ENCODE assay signal across 8 cellular contexts in genomic region chr17:77440571-77440981, GRCh38.
A peak's percentile ranks its signal among the peaks of the same experiment; 100 is the strongest.
DNase-seq lines count a peak whose midpoint lies in the region; ATAC-seq and TF ChIP-seq lines count a peak whose summit lies in the region.

No MANE protein-coding gene starts in this region.

- CTCF ChIA-PET in activated CD4-positive, alpha-beta T cell treated with anti-CD3 and anti-CD28 coated beads, Interleukin-2, amount 10 ng/mL, durations not matched to agents 7 days and 5 days (lab: Charles Lee): interaction anchor here (0.9 to 4.3 kb wide), 12 partner anchors 8 to 109 kb away, joined by 3 to 34 read pairs (median 4); no protein-coding TSS in a partner anchor
- CTCF ChIA-PET in RWPE1 (lab: Yijun Ruan, JAX): no interaction called here

- peak overlapping the region; percentile 70 for H3K27ac ChIP-seq in RWPE1
- peak overlapping the region in 3 of 4 donors; percentile 65 to 91 (median 66) for H3K27ac ChIP-seq in gastroesophageal sphincter
- H3K27ac ChIP-seq in brain microvascular endothelial cell: no peak overlapping the region

- H3K4me3 ChIP-seq in gastroesophageal sphincter (no peak overlapping the region), brain microvascular endothelial cell (ENCODE audit: low read depth, low read length) (no peak overlapping the region)

- peak overlapping the region; percentile 65 for H3K4me3 Mint-ChIP-seq in activated CD4-positive, alpha-beta T cell treated with anti-CD3 and anti-CD28 coated beads, Interleukin-2, amount 10 ng/mL, durations not matched to agents 7 days and 5 days
- H3K4me3 Mint-ChIP-seq in stimulated activated naive B cell treated with anti-CD40 and anti-IgM and Interleukin-4, amounts not matched to agents 10 μg/mL and 1 μg/mL and 100 μg/mL, for 72 hours: peak overlapping the region; percentile 47 to 70

- peaks cover 4 to 100% (median 72%) of the 10 kb centered on the region in 3 donors for H3K4me1 ChIP-seq in gastroesophageal sphincter

- in situ Hi-C loops in brain microvascular endothelial cell (cut with HindIII; ENCODE audit: low pct_ligation_motif_present, low sequenced_read_pairs): no loop called here

- POLR2A ChIA-PET in activated CD4-positive, alpha-beta T cell treated with anti-CD3 and anti-CD28 coated beads, Interleukin-2, amount 10 ng/mL, durations not matched to agents 7 days and 5 days (lab: Charles Lee): interaction anchor here (0.8 to 1.4 kb wide), 4 partner anchors 14 to 32 kb away, joined by 3 to 11 read pairs (median 4); no protein-coding TSS in a partner anchor
- POLR2A ChIA-PET in RWPE1 (lab: Yijun Ruan, JAX; ENCODE audit: low non-redundant PET): no interaction called here

- ATAC-seq in gastroesophageal sphincter: no peak
- peak; percentile 11 to 22 for ATAC-seq in stimulated activated naive B cell treated with anti-CD40 and anti-IgM and Interleukin-4, amounts not matched to agents 10 μg/mL and 1 μg/mL and 100 μg/mL, for 72 hours (replicated peaks)

- DNase-seq in activated CD4-positive, alpha-beta T cell treated with anti-CD3 and anti-CD28 coated beads, Interleukin-2, amount 10 ng/mL, durations not matched to agents 7 days and 5 days: peak; percentile 60
- DNase-seq in activated CD4-positive, alpha-beta T cell treated with anti-CD3 and anti-CD28 coated beads for 4 hours: no peak
- DNase-seq in RWPE1 (ENCODE audit: low spot score) (no peak), globus pallidus (ENCODE audit: low spot score) (no peak), brain microvascular endothelial cell (no peak), NCI-H69 (lab: John Stamatoyannopoulos, UW) (no peak)
- no peak for DNase-seq in stimulated activated naive B cell treated with anti-CD40 and anti-IgM and Interleukin-4, amounts not matched to agents 10 μg/mL and 1 μg/mL and 100 μg/mL, for 72 hours

- TF ChIP-seq CTCF in RWPE1 (conservative IDR thresholded peaks at IDR 0.05; ENCODE audit: low read depth): no peak
- TF ChIP-seq CTCF in gastroesophageal sphincter (IDR thresholded peaks at IDR 0.05): no peak
- no peak for TF ChIP-seq CTCF in brain microvascular endothelial cell (IDR thresholded peaks at IDR 0.05; ENCODE audit: low read depth, low read length, missing control alignments)

- H3K9me3 ChIP-seq in gastroesophageal sphincter: no peaks in the 10 kb centered on the region

- H3K4me1 Mint-ChIP-seq in activated CD4-positive, alpha-beta T cell treated with anti-CD3 and anti-CD28 coated beads, Interleukin-2, amount 10 ng/mL, durations not matched to agents 7 days and 5 days: peaks cover 98% of the 10 kb centered on the region
- H3K4me1 Mint-ChIP-seq in stimulated activated naive B cell treated with anti-CD40 and anti-IgM and Interleukin-4, amounts not matched to agents 10 μg/mL and 1 μg/mL and 100 μg/mL, for 72 hours: peaks cover 76 to 99% of the 10 kb centered on the region in 2 donors

- H3K9me3 Mint-ChIP-seq in activated CD4-positive, alpha-beta T cell treated with anti-CD3 and anti-CD28 coated beads, Interleukin-2, amount 10 ng/mL, durations not matched to agents 7 days and 5 days: no peaks in the 10 kb centered on the region
- H3K9me3 Mint-ChIP-seq in stimulated activated naive B cell treated with anti-CD40 and anti-IgM and Interleukin-4, amounts not matched to agents 10 μg/mL and 1 μg/mL and 100 μg/mL, for 72 hours: no peaks in the 10 kb centered on the region

- WGBS in gastroesophageal sphincter (ENCODE audit: low coverage in 1 of 2), 2 donors: 41% methylated on average over 11 of the region's 12 CpGs; no CpG with 5 or more reads in 1 of the 2 donors

- H3K27me3 ChIP-seq in gastroesophageal sphincter (no peaks in the 10 kb centered on the region), brain microvascular endothelial cell (replicated peaks) (no peaks in the 10 kb centered on the region)

- H3K36me3 ChIP-seq in gastroesophageal sphincter (no peaks in the 10 kb centered on the region), brain microvascular endothelial cell (replicated peaks) (peaks cover 3% of the 10 kb centered on the region)

- TF ChIP-seq POLR2A in gastroesophageal sphincter (IDR thresholded peaks at IDR 0.05): no peak

- peaks cover 46% of the 10 kb centered on the region for H3K36me3 Mint-ChIP-seq in activated CD4-positive, alpha-beta T cell treated with anti-CD3 and anti-CD28 coated beads, Interleukin-2, amount 10 ng/mL, durations not matched to agents 7 days and 5 days (ENCODE audit: low read depth)
- peaks cover 0 to 11% of the 10 kb centered on the region in 2 donors for H3K36me3 Mint-ChIP-seq in stimulated activated naive B cell treated with anti-CD40 and anti-IgM and Interleukin-4, amounts not matched to agents 10 μg/mL and 1 μg/mL and 100 μg/mL, for 72 hours

- no peaks in the 10 kb centered on the region for H3K27me3 Mint-ChIP-seq in activated CD4-positive, alpha-beta T cell treated with anti-CD3 and anti-CD28 coated beads, Interleukin-2, amount 10 ng/mL, durations not matched to agents 7 days and 5 days
- H3K27me3 Mint-ChIP-seq in stimulated activated naive B cell treated with anti-CD40 and anti-IgM and Interleukin-4, amounts not matched to agents 10 μg/mL and 1 μg/mL and 100 μg/mL, for 72 hours: no peaks in the 10 kb centered on the region

- TF ChIP-seq EP300 in gastroesophageal sphincter (IDR thresholded peaks at IDR 0.05): no peak

- H3K27ac Mint-ChIP-seq in activated CD4-positive, alpha-beta T cell treated with anti-CD3 and anti-CD28 coated beads, Interleukin-2, amount 10 ng/mL, durations not matched to agents 7 days and 5 days: peak overlapping the region; percentile 97
- peak overlapping the region; percentile 96 for H3K27ac Mint-ChIP-seq in stimulated activated naive B cell treated with anti-CD40 and anti-IgM and Interleukin-4, amounts not matched to agents 10 μg/mL and 1 μg/mL and 100 μg/mL, for 72 hours
